Comparison of ENCODE assay signal across 1 cellular context in the genomic region with DNA sequence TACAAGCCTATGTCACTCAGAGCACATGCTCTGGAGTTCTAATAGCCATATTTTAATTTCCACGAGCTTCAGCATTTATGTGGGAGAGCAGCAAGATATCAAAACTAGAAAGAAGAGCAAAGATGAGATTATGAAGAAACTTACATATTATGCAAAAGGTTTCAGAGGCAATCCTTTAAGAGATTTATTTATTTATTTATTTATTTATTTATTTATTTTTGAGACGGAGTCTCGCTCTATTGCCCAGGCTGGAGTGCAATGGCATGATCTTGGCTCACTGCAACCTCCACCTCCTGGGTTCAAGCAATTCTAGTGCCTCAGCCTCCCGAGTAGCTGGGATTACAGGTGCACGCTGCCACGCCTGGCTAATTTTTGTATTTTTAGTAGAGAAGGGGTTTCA.
TF ChIP-seq lines count a peak whose summit lies in the region.

No MANE protein-coding gene starts in this region.

TF ChIP-seq in HEK293, 187 proteins besides CTCF, POLR2A, EP300 and RAD21 (continued from another document):
- TF ChIP-seq, protein P1, sequence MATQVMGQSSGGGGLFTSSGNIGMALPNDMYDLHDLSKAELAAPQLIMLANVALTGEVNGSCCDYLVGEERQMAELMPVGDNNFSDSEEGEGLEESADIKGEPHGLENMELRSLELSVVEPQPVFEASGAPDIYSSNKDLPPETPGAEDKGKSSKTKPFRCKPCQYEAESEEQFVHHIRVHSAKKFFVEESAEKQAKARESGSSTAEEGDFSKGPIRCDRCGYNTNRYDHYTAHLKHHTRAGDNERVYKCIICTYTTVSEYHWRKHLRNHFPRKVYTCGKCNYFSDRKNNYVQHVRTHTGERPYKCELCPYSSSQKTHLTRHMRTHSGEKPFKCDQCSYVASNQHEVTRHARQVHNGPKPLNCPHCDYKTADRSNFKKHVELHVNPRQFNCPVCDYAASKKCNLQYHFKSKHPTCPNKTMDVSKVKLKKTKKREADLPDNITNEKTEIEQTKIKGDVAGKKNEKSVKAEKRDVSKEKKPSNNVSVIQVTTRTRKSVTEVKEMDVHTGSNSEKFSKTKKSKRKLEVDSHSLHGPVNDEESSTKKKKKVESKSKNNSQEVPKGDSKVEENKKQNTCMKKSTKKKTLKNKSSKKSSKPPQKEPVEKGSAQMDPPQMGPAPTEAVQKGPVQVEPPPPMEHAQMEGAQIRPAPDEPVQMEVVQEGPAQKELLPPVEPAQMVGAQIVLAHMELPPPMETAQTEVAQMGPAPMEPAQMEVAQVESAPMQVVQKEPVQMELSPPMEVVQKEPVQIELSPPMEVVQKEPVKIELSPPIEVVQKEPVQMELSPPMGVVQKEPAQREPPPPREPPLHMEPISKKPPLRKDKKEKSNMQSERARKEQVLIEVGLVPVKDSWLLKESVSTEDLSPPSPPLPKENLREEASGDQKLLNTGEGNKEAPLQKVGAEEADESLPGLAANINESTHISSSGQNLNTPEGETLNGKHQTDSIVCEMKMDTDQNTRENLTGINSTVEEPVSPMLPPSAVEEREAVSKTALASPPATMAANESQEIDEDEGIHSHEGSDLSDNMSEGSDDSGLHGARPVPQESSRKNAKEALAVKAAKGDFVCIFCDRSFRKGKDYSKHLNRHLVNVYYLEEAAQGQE (tag by site-specific recombination; IDR thresholded peaks at IDR 0.05), result 0 out of 2 replicates have a peak, but pooled peaks have one; percentile 31
- TF ChIP-seq, protein P2, sequence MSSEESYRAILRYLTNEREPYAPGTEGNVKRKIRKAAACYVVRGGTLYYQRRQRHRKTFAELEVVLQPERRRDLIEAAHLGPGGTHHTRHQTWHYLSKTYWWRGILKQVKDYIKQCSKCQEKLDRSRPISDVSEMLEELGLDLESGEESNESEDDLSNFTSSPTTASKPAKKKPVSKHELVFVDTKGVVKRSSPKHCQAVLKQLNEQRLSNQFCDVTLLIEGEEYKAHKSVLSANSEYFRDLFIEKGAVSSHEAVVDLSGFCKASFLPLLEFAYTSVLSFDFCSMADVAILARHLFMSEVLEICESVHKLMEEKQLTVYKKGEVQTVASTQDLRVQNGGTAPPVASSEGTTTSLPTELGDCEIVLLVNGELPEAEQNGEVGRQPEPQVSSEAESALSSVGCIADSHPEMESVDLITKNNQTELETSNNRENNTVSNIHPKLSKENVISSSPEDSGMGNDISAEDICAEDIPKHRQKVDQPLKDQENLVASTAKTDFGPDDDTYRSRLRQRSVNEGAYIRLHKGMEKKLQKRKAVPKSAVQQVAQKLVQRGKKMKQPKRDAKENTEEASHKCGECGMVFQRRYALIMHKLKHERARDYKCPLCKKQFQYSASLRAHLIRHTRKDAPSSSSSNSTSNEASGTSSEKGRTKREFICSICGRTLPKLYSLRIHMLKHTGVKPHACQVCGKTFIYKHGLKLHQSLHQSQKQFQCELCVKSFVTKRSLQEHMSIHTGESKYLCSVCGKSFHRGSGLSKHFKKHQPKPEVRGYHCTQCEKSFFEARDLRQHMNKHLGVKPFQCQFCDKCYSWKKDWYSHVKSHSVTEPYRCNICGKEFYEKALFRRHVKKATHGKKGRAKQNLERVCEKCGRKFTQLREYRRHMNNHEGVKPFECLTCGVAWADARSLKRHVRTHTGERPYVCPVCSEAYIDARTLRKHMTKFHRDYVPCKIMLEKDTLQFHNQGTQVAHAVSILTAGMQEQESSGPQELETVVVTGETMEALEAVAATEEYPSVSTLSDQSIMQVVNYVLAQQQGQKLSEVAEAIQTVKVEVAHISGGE (tag by site-specific recombination; conservative IDR thresholded peaks at IDR 0.05; ENCODE audit: low read depth), result peak; percentile 50; the same call in 1 of the 2 replicates
- peak; percentile 56 for TF ChIP-seq ZNF426 (tag by site-specific recombination; IDR thresholded peaks at IDR 0.05)
